In genomic region chr22:18110194-18110943, GRCh38 we compare ENCODE assay signal across 8 cellular contexts. TPM values are rescaled to one million over a fixed set of nuclear protein-coding genes. Genes with fewer than 3 reads are reported as not detected.
DNase-seq lines count a peak whose midpoint lies in the region; ATAC-seq and TF ChIP-seq lines count a peak whose summit lies in the region.

TSS of gene TUBA8 (plus strand) at chr22:18110809. CDS start at chr22:18110866, 57 bp downstream.

- H3K27ac Mint-ChIP-seq in activated naive CD4-positive, alpha-beta T cell treated with anti-CD3 and anti-CD28 coated beads, Interleukin-2, amount 10 ng/mL, durations not matched to agents 7 days and 5 days, result no peak within 1 kb of the TSS
- peak within 1 kb of the TSS; percentile 23 for H3K27ac Mint-ChIP-seq in osteocyte (ENCODE audit: unreplicated experiment)

- H3K9me3 Mint-ChIP-seq in activated naive CD4-positive, alpha-beta T cell treated with anti-CD3 and anti-CD28 coated beads, Interleukin-2, amount 10 ng/mL, durations not matched to agents 7 days and 5 days, result peaks cover 7% of the 10 kb centered on the region
- H3K9me3 Mint-ChIP-seq in osteocyte (ENCODE audit: unreplicated experiment), result peaks cover 3% of the 10 kb centered on the region

- intact Hi-C loops in Right ventricle myocardium inferior (cut with DNase I), result no loop called here

- CTCF ChIA-PET in activated naive CD4-positive, alpha-beta T cell treated with anti-CD3 and anti-CD28 coated beads, Interleukin-2, amount 10 ng/mL, durations not matched to agents 7 days and 5 days (lab: Charles Lee), result no interaction called here

- H3K36me3 Mint-ChIP-seq in activated naive CD4-positive, alpha-beta T cell treated with anti-CD3 and anti-CD28 coated beads, Interleukin-2, amount 10 ng/mL, durations not matched to agents 7 days and 5 days, result peaks cover 5% of the 10 kb centered on the region
- H3K36me3 Mint-ChIP-seq in osteocyte (ENCODE audit: unreplicated experiment), result peaks cover 3% of the 10 kb centered on the region

- H3K27me3 Mint-ChIP-seq in activated naive CD4-positive, alpha-beta T cell treated with anti-CD3 and anti-CD28 coated beads, Interleukin-2, amount 10 ng/mL, durations not matched to agents 7 days and 5 days, result peaks cover 84% of the 10 kb centered on the region
- H3K27me3 Mint-ChIP-seq in osteocyte (ENCODE audit: unreplicated experiment), result peaks cover 4% of the 10 kb centered on the region

- DNase-seq in AG20443 (ENCODE audit: low spot score) (peak; percentile 75), NCI-H345 treated with DMSO at 0.1 percent for 48 hours (lab: John Stamatoyannopoulos, UW; ENCODE audit: unreplicated experiment) (peak; percentile 35), Right ventricle myocardium inferior (ENCODE audit: missing footprints) (peak; percentile 76), osteocyte (ENCODE audit: extremely low spot score, unreplicated experiment) (no peak)
- peak; percentile 55 for DNase-seq in activated naive CD4-positive, alpha-beta T cell treated with anti-CD3 and anti-CD28 coated beads, Interleukin-2, amount 10 ng/mL, durations not matched to agents 7 days and 5 days

- H3K4me3 Mint-ChIP-seq in activated naive CD4-positive, alpha-beta T cell treated with anti-CD3 and anti-CD28 coated beads, Interleukin-2, amount 10 ng/mL, durations not matched to agents 7 days and 5 days, result peak within 1 kb of the TSS; percentile 59
- peak within 1 kb of the TSS; percentile 71 for H3K4me3 Mint-ChIP-seq in osteocyte (ENCODE audit: unreplicated experiment)

- ATAC-seq in GM21423 (IDR thresholded peaks at IDR 0.05; ENCODE audit: unreplicated experiment) (peak; percentile 41), Right ventricle myocardium inferior (peak; percentile 72), GM21825 (IDR thresholded peaks at IDR 0.05; ENCODE audit: unreplicated experiment) (no peak), HG03457 (IDR thresholded peaks at IDR 0.05; ENCODE audit: unreplicated experiment) (no peak)

- TF ChIP-seq CTCF in osteocyte (IDR thresholded peaks at IDR 0.05), result no peak

- peaks cover 27% of the 10 kb centered on the region for H3K4me1 Mint-ChIP-seq in activated naive CD4-positive, alpha-beta T cell treated with anti-CD3 and anti-CD28 coated beads, Interleukin-2, amount 10 ng/mL, durations not matched to agents 7 days and 5 days
- peaks cover 13% of the 10 kb centered on the region for H3K4me1 Mint-ChIP-seq in osteocyte (ENCODE audit: unreplicated experiment)

RNA-seq across cellular contexts. Expression of gene TUBA8, which starts in this region (rescaled TPM):
- total RNA-seq in Right ventricle myocardium inferior, result 243 TPM
- 1.8 TPM in 2 replicates for total RNA-seq in osteocyte

Comparison
In these comparisons a context has a peak if more than half of its experiments do, and no peak if none do; other contexts are left out.
1. RNA of gene TUBA8 (total RNA-seq): 243 TPM in Right ventricle myocardium inferior (single experiment); 1.8 TPM in osteocyte; every median in the first group is over 10 times any median in the second.
2. ATAC-seq: peak in GM21423 (single experiment) and Right ventricle myocardium inferior (single experiment); none in GM21825 (single experiment) and HG03457 (single experiment).